9 cellular contexts compared by ENCODE assay signal in the genomic region with DNA sequence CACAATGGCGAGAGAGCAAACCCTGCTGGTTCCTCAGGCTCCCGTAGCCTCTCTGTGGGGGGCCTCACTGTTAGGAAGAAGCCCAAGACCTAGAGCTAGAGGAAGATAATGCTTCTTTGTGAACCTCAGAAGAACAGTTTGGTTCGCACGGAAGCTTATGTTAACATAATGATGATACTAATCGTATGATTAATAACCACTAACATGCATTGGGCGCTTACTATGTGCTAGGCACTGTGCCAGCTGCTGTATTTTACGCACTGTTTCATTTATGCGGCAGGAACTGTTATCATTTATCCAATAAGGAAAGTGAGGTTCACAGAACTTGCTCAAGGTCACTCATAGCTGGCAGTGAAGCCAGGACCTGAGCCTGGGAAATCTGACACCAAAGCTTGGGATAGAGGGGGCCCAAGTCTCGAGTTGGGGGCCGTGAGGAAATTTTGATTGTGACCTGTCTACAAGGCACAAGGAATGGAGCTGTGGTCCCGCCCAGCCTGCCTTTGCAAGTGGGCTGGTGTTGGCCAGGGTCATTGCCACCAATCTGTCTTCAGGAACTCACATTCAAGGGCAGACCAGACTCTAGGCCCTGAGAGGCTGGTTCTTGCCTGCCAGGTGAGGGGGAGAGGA. TPM values are rescaled to one million over a fixed set of nuclear protein-coding genes. Genes with fewer than 3 reads are reported as not detected.
DNase-seq lines count a peak whose midpoint lies in the region; ATAC-seq and TF ChIP-seq lines count a peak whose summit lies in the region.
"Had no signal": no experiment of that assay in that cellular context is flagged by ENCODE, and none has a peak within 500 bp of the region (broad histone marks: within the 10 kb centered on the region; RNA-seq: fewer than 3 reads in every experiment).

No MANE protein-coding gene starts in this region.

- H2AFZ ChIP-seq in IMR-90 (replicated peaks; ENCODE audit: low read length, poor library complexity): peak overlapping the region; percentile 71

- H3K27me3 ChIP-seq in IMR-90 (ENCODE audit: control insufficient read depth, insufficient read depth, low read length) (no peaks in the 10 kb centered on the region), brain microvascular endothelial cell (replicated peaks) (no peaks in the 10 kb centered on the region), lower lobe of right lung (ENCODE audit: low read depth) (no peaks in the 10 kb centered on the region), colonic mucosa (no peaks in the 10 kb centered on the region)

- H3K9me3 ChIP-seq in IMR-90 (ENCODE audit: control insufficient read depth, insufficient read depth, low read length) (no peaks in the 10 kb centered on the region), lower lobe of right lung (no peaks in the 10 kb centered on the region), colonic mucosa (no peaks in the 10 kb centered on the region)
- H3K9me3 ChIP-seq: thoracic aorta had no signal

- H3K18ac ChIP-seq in IMR-90 (ENCODE audit: low read depth, low read length): peak overlapping the region; percentile 56

- peak overlapping the region; percentile 92 for H2BK5ac ChIP-seq in IMR-90 (ENCODE audit: low read depth, low read length, poor library complexity, severe bottlenecking)

- peak; percentile 25; the same call in 1 of the 2 replicates for TF ChIP-seq RAD21 in IMR-90 (IDR thresholded peaks at IDR 0.05; ENCODE audit: low read length)

- peak overlapping the region; percentile 61; the same call in 1 of the 2 replicates for H3K14ac ChIP-seq in IMR-90 (replicated peaks; ENCODE audit: low read depth, low read length)

- peak overlapping the region; percentile 75 for H4K91ac ChIP-seq in IMR-90 (ENCODE audit: insufficient read depth, low read depth, low read length)

- TF ChIP-seq POLR2A in IMR-90 (IDR thresholded peaks at IDR 0.05; ENCODE audit: low read depth, low read length): no peak

- peak overlapping the region; percentile 34; the same call in 1 of the 2 replicates for H3K56ac ChIP-seq in IMR-90 (ENCODE audit: extremely low read depth, insufficient read depth, low read length)

- H2BK15ac ChIP-seq in IMR-90 (ENCODE audit: low read depth, low read length): peak overlapping the region; percentile 57; the same call in 2 of the 3 replicates

- H2AK5ac ChIP-seq in IMR-90 (ENCODE audit: low read depth, low read length): peak overlapping the region; percentile 99

- peak overlapping the region; percentile 6; the same call in 1 of the 2 replicates for H4K5ac ChIP-seq in IMR-90 (ENCODE audit: low read depth, low read length)

- H3K4me3 ChIP-seq in IMR-90 (ENCODE audit: insufficient read depth, low read depth, low read length): no peak overlapping the region
- H3K4me3 ChIP-seq in brain microvascular endothelial cell (ENCODE audit: low read depth, low read length): no peak overlapping the region
- no peak overlapping the region for H3K4me3 ChIP-seq in lower lobe of right lung
- no peak overlapping the region for H3K4me3 ChIP-seq in colonic mucosa
- H3K4me3 ChIP-seq: thoracic aorta had no signal

- TF ChIP-seq CTCF in IMR-90 (conservative IDR thresholded peaks at IDR 0.05; ENCODE audit: low read depth, low read length) (0 out of 2 replicates have a peak, but pooled peaks have one; percentile 15), brain microvascular endothelial cell (IDR thresholded peaks at IDR 0.05; ENCODE audit: low read depth, low read length, missing control alignments) (no peak), lower lobe of right lung (IDR thresholded peaks at IDR 0.05) (no peak), colonic mucosa (IDR thresholded peaks at IDR 0.05) (no peak)

- peak overlapping the region; percentile 3 to 62; a peak in 3 of 4 replicates for H4K8ac ChIP-seq in IMR-90 (ENCODE audit: low read depth in 2 of 2, low read length in 2 of 2)

- H2BK120ac ChIP-seq in IMR-90 (ENCODE audit: low read depth, low read length): peak overlapping the region; percentile 87

- CTCF ChIA-PET in IMR-90 (lab: Yijun Ruan, JAX): interaction anchor here (0.6 to 1.4 kb wide), 14 partner anchors 10 to 203 kb away, joined by 3 to 9 read pairs (median 3); partner anchors contain the start of gene UBE2O

- POLR2A ChIA-PET in IMR-90 (lab: Charles Lee; ENCODE audit: unreplicated experiment): no interaction called here

- 0% methylated on average over 3 of the region's 11 CpGs; no CpG with 5 or more reads in 1 of the 2 experiments for WGBS in IMR-90 (ENCODE audit: extremely low coverage in 2 of 2, insufficient read length in 1 of 2), 2 experiments

- ATAC-seq in IMR-90 (ENCODE audit: low read depth) (peak; percentile 51), lower lobe of right lung (no peak), GM21447 (IDR thresholded peaks at IDR 0.05; ENCODE audit: unreplicated experiment) (no peak)

- peaks cover 6% of the 10 kb centered on the region; the same call in 1 of the 2 replicates for H4K20me1 ChIP-seq in IMR-90 (ENCODE audit: insufficient read depth, low read length)

- peak overlapping the region; percentile 88 for H3K4ac ChIP-seq in IMR-90 (ENCODE audit: low read depth, low read length)

- dilution Hi-C loops in IMR-90 (cut with HindIII; ENCODE audit: low sequenced_read_pairs, unreplicated experiment): no loop called here

- H3K36me3 ChIP-seq in IMR-90 (ENCODE audit: control insufficient read depth, insufficient read depth, low read length): no peaks in the 10 kb centered on the region
- no peaks in the 10 kb centered on the region for H3K36me3 ChIP-seq in brain microvascular endothelial cell (replicated peaks)
- no peaks in the 10 kb centered on the region for H3K36me3 ChIP-seq in lower lobe of right lung
- no peaks in the 10 kb centered on the region for H3K36me3 ChIP-seq in colonic mucosa
- H3K36me3 ChIP-seq: thoracic aorta had no signal

- peak overlapping the region; percentile 82 for H2BK20ac ChIP-seq in IMR-90 (ENCODE audit: low read depth, low read length)

- H3K9ac ChIP-seq in IMR-90 (ENCODE audit: low read depth, low read length): peak overlapping the region; percentile 3; the same call in 1 of the 2 replicates
- H3K9ac ChIP-seq in colonic mucosa (ENCODE audit: low read depth in 2 of 2, low read length in 2 of 2): no peak overlapping the region

- in situ Hi-C loops in IMR-90 (cut with MboI; ENCODE audit: low sequenced_read_pairs) (no loop called here), brain microvascular endothelial cell (cut with HindIII; ENCODE audit: low pct_ligation_motif_present, low sequenced_read_pairs) (no loop called here)

- intact Hi-C loops in IMR-90 (cut with micrococcal nuclease) (loop anchor here (1.0 kb wide), 2 partner anchors 23 to 80 kb away; no protein-coding TSS in a partner anchor), lower lobe of right lung (cut with DNase I) (no loop called here), colonic mucosa (cut with DNase I) (no loop called here)

- peak; percentile 71 for DNase-seq in AG08396 (ENCODE audit: low spot score)
- DNase-seq in IMR-90: peak; percentile 99
- peak; percentile 98 for DNase-seq in brain microvascular endothelial cell
- DNase-seq in lower lobe of right lung: no peak
- DNase-seq in NCI-H187 (lab: John Stamatoyannopoulos, UW): no peak
- DNase-seq in colonic mucosa: no peak
- DNase-seq in SK-N-DZ (ENCODE audit: low spot score): no peak

- no TSS peak for BruUV-seq in IMR-90 (replicated peaks; lab: Mats Ljungman, UMichigan)

- peak overlapping the region; percentile 64; the same call in 1 of the 2 replicates for H3K23ac ChIP-seq in IMR-90 (ENCODE audit: low read depth, low read length)

- H3K4me2 ChIP-seq in IMR-90 (ENCODE audit: low read depth, low read length): peak overlapping the region; percentile 48

- peak overlapping the region; percentile 68 for H3K27ac ChIP-seq in IMR-90 (ENCODE audit: insufficient read depth, low read length)
- peak overlapping the region; percentile 83 for H3K27ac ChIP-seq in brain microvascular endothelial cell
- peak overlapping the region; percentile 24 for H3K27ac ChIP-seq in lower lobe of right lung
- H3K27ac ChIP-seq in colonic mucosa: no peak overlapping the region
- H3K27ac ChIP-seq: thoracic aorta had no signal

- 0 out of 4 replicates have a peak, but pooled peaks cover 0 to 12% of the 10 kb centered on the region in 2 experiments for H3K79me1 ChIP-seq in IMR-90 (ENCODE audit: low read depth in 1 of 2, low read length in 2 of 2)

- H2AK9ac ChIP-seq in IMR-90 (replicated peaks; ENCODE audit: low read depth, low read length, poor library complexity): peak overlapping the region; percentile 57

- H3K4me1 ChIP-seq in IMR-90 (ENCODE audit: control insufficient read depth, insufficient read depth, low read length) (peaks cover 20% of the 10 kb centered on the region), lower lobe of right lung (peaks cover 60% of the 10 kb centered on the region), colonic mucosa (no peaks in the 10 kb centered on the region)

- H3K9me1 ChIP-seq in IMR-90 (ENCODE audit: insufficient read depth, low read length): peaks cover 18% of the 10 kb centered on the region

RNA-seq across cellular contexts. Expression of gene PRCD, which starts 6.8 kb away (rescaled TPM):
- total RNA-seq in IMR-90 (2012; rRNA removed): under 0.01 TPM in 1 of 2 replicates, not detected in the other
- 0.32 TPM in 2 replicates for polyA plus RNA-seq in IMR-90 (2012; rRNA removed)
- polyA plus RNA-seq in IMR-90 (2012; cell fraction: cytosol; rRNA removed): 0.24 and 0.26 TPM in 2 replicates
- polyA plus RNA-seq in IMR-90 (2012; cell fraction: nucleus; rRNA removed; ENCODE audit: low replicate concordance): 1.4 and 3.8 TPM in 2 replicates
- total RNA-seq in lower lobe of right lung: 8.2 TPM
- total RNA-seq in colonic mucosa: 1 to 10 TPM in 1 of 2 donors, under 1 TPM in 1; 0.29 to 1.2 TPM
- 20.7 and 26.4 TPM in 2 replicates for polyA plus RNA-seq in SK-N-DZ (2014; cell fraction: cytosol; rRNA removed)
- 20.8 and 32.3 TPM in 2 replicates for polyA plus RNA-seq in SK-N-DZ (2014; cell fraction: nucleus; rRNA removed)

RNA-seq across cellular contexts. Expression of gene CYGB, which starts 9.2 kb away (rescaled TPM):
- total RNA-seq in IMR-90 (2012; rRNA removed) (1.3 and 1.7 TPM in 2 replicates), lower lobe of right lung (30.2 TPM), colonic mucosa (1 to 10 TPM; 4.7 to 9.9 TPM)
- 2.9 and 3.5 TPM in 2 replicates for polyA plus RNA-seq in IMR-90 (2012; rRNA removed)
- polyA plus RNA-seq in IMR-90 (2012; cell fraction: cytosol; rRNA removed): 3.6 and 4.3 TPM in 2 replicates
- polyA plus RNA-seq in IMR-90 (2012; cell fraction: nucleus; rRNA removed; ENCODE audit: low replicate concordance): 1.2 and 1.9 TPM in 2 replicates
- polyA plus RNA-seq in SK-N-DZ (2014; cell fraction: cytosol; rRNA removed): 0.93 and 4.2 TPM in 2 replicates
- polyA plus RNA-seq in SK-N-DZ (2014; cell fraction: nucleus; rRNA removed): 1.4 and 2.7 TPM in 2 replicates

RNA-seq across cellular contexts. Expression of gene ST6GALNAC2, which starts 39.0 kb away (rescaled TPM):
- total RNA-seq in IMR-90 (2012; rRNA removed): not detected in 2 replicates
- polyA plus RNA-seq in IMR-90 (2012; rRNA removed): 0.10 TPM in 1 of 2 replicates, not detected in the other
- polyA plus RNA-seq in IMR-90 (2012; cell fraction: cytosol; rRNA removed): 0.06 and 0.18 TPM in 2 replicates
- 0.03 and 0.25 TPM in 2 replicates for polyA plus RNA-seq in IMR-90 (2012; cell fraction: nucleus; rRNA removed; ENCODE audit: low replicate concordance)
- 29.0 TPM for total RNA-seq in lower lobe of right lung
- 1 to 10 TPM; 3.8 to 6.3 TPM for total RNA-seq in colonic mucosa
- not detected in 2 replicates for polyA plus RNA-seq in SK-N-DZ (2014; cell fraction: cytosol; rRNA removed)
- polyA plus RNA-seq in SK-N-DZ (2014; cell fraction: nucleus; rRNA removed): not detected in 2 replicates

RNA-seq across cellular contexts. Expression of gene RHBDF2, which starts 45.4 kb away (rescaled TPM):
- 1.3 and 1.4 TPM in 2 replicates for total RNA-seq in IMR-90 (2012; rRNA removed)
- polyA plus RNA-seq in IMR-90 (2012; rRNA removed): 8.3 and 10.0 TPM in 2 replicates
- polyA plus RNA-seq in IMR-90 (2012; cell fraction: cytosol; rRNA removed): 6.7 and 10.1 TPM in 2 replicates
- polyA plus RNA-seq in IMR-90 (2012; cell fraction: nucleus; rRNA removed; ENCODE audit: low replicate concordance): 29.5 and 54.3 TPM in 2 replicates
- total RNA-seq in lower lobe of right lung: 47.8 TPM
- total RNA-seq in colonic mucosa: 10 to 100 TPM; 11.6 to 23.9 TPM
- polyA plus RNA-seq in SK-N-DZ (2014; cell fraction: cytosol; rRNA removed): 0.08 and 1.0 TPM in 2 replicates
- 0.56 and 0.89 TPM in 2 replicates for polyA plus RNA-seq in SK-N-DZ (2014; cell fraction: nucleus; rRNA removed)

Comparison
In these comparisons a context has a peak if more than half of its experiments do, and no peak if none do; other contexts are left out.
1. DNase-seq: peak in AG08396 (single experiment), IMR-90 (single experiment) and brain microvascular endothelial cell (single experiment); none in lower lobe of right lung (single experiment), NCI-H187 (0 of 2), colonic mucosa (single experiment) and SK-N-DZ (single experiment).